Comparison of ENCODE assay signal across 8 cellular contexts in the genomic region with DNA sequence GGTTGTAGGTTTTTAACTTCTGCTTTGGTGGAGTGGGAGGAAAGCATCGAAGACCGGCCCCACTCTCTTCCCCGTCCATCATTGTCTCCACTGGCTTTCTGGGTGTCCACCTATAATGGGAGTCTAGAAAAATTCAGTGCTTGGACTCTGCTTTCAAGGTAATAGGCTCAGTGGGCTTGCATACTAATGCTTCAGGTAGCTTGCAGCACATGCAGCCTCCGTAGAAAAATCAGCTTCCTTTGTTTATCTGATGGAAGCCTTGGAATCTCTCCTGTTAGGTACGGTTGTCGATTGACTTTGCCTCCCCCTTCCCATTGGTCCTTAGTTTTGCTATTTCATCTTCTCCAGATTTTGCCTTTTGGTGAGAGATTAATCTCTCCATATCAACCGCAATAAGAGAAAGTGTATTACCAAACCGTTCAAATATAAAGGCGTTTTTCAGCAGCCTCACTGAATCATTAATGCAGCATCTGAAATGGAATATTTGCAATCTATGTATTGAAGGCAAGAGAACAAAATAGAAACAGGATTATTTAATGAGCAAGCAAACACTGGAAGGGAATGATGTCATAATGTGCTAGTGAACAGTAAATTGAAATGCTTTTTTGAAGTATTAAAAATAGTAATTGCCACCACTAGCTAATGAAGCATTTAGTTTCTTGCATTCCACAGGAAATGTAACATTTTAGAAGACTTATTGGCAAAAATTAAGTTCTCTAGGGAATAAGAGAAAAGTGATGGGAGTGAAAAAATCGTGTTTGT.
DNase-seq lines count a peak whose midpoint lies in the region; ATAC-seq and TF ChIP-seq lines count a peak whose summit lies in the region.

No MANE protein-coding gene starts in this region.

- H3K36me3 ChIP-seq in SK-N-MC (ENCODE audit: insufficient read depth, low read length): peaks cover 12% of the 10 kb centered on the region; the same call in 1 of the 2 replicates

- H3K9me3 ChIP-seq in SK-N-MC (ENCODE audit: low read depth, low read length): no peaks in the 10 kb centered on the region

- DNase-seq in AG04449 (ENCODE audit: low read depth, low spot score) (no peak), SK-N-MC (ENCODE audit: low read depth, low spot score) (no peak), fibroblast of pulmonary artery (ENCODE audit: low read depth) (no peak), retinal pigment epithelial cell (ENCODE audit: low read depth) (no peak), HK-2 (ENCODE audit: unreplicated experiment) (no peak)

- POLR2A ChIA-PET in AG04449 (lab: Yijun Ruan, JAX): interaction anchor here (0.6 kb wide), 1 partner anchor 50 kb away, joined by 3 read pairs; no protein-coding TSS in a partner anchor

- peak overlapping the region; percentile 88 for H3K9ac ChIP-seq in SK-N-MC (ENCODE audit: insufficient read length)

- TF ChIP-seq CTCF in AG04449 (IDR thresholded peaks at IDR 0.05; ENCODE audit: insufficient read depth, low read length, missing control alignments): no peak
- no peak for TF ChIP-seq CTCF in fibroblast of pulmonary artery (IDR thresholded peaks at IDR 0.05; ENCODE audit: low read length, missing control alignments)
- no peak for TF ChIP-seq CTCF in retinal pigment epithelial cell (conservative IDR thresholded peaks at IDR 0.05; ENCODE audit: low read depth, low read length)

- H3K4me3 ChIP-seq in AG04449 (ENCODE audit: low read depth, low read length) (peak overlapping the region; percentile 84), SK-N-MC (peak overlapping the region; percentile 96), fibroblast of pulmonary artery (replicated peaks; ENCODE audit: low read depth, low read length) (peak overlapping the region; percentile 89), retinal pigment epithelial cell (ENCODE audit: low read length) (peak overlapping the region; percentile 67)

- ATAC-seq in GM19438 (IDR thresholded peaks at IDR 0.05; ENCODE audit: low read depth, unreplicated experiment) (peak; percentile 1), GM21529 (IDR thresholded peaks at IDR 0.05; ENCODE audit: unreplicated experiment) (no peak), GM21717 (IDR thresholded peaks at IDR 0.05; ENCODE audit: unreplicated experiment) (no peak)

- CTCF ChIA-PET in AG04449 (lab: Yijun Ruan, JAX): no interaction called here

- H3K27ac ChIP-seq in SK-N-MC: peak overlapping the region; percentile 74; the same call in 1 of the 2 replicates
